9 cellular contexts compared by ENCODE assay signal in genomic region chr9:38417003-38417965, GRCh38. TPM values are rescaled to one million over a fixed set of nuclear protein-coding genes. Genes with fewer than 3 reads are reported as not detected.
A peak's percentile ranks its signal among the peaks of the same experiment; 100 is the strongest.
DNase-seq lines count a peak whose midpoint lies in the region; TF ChIP-seq lines count a peak whose summit lies in the region.
"Had no signal": no experiment of that assay in that cellular context is flagged by ENCODE, and none has a peak within 500 bp of the region (broad histone marks: within the 10 kb centered on the region; RNA-seq: fewer than 3 reads in every experiment).

No MANE protein-coding gene starts in this region.

- no peak overlapping the region for H3K27ac Mint-ChIP-seq in type B pancreatic cell

- H3K9me3 ChIP-seq in hepatocyte (ENCODE audit: low read depth), result no peaks in the 10 kb centered on the region

- WGBS in hepatocyte (ENCODE audit: low lambda C conversion rate, missing lambda C conversion rate), result 70% methylated on average over 8 of the region's 8 CpGs

- TF ChIP-seq CTCF in VCaP (conservative IDR thresholded peaks at IDR 0.05) (peak; percentile 69), hepatocyte (IDR thresholded peaks at IDR 0.05; ENCODE audit: poor library complexity) (peak; percentile 40), type B pancreatic cell (conservative IDR thresholded peaks at IDR 0.05) (peak; percentile 80)

- H3K4me3 Mint-ChIP-seq in type B pancreatic cell, result no peak overlapping the region
- H3K4me3 Mint-ChIP-seq: naive B cell had no signal

- no peak overlapping the region for H2AFZ ChIP-seq in hepatocyte

- H3K9me2 ChIP-seq in hepatocyte (replicated peaks; ENCODE audit: insufficient read depth), result no peaks in the 10 kb centered on the region

- H3K79me2 ChIP-seq in hepatocyte, result no peaks in the 10 kb centered on the region

- no peaks in the 10 kb centered on the region for H3K9me3 Mint-ChIP-seq in type B pancreatic cell

- H3K36me3 Mint-ChIP-seq in type B pancreatic cell, result no peaks in the 10 kb centered on the region
- H3K36me3 Mint-ChIP-seq: naive B cell had no signal

- peaks cover 20% of the 10 kb centered on the region for H3K4me1 Mint-ChIP-seq in type B pancreatic cell (ENCODE audit: unreplicated experiment)
- H3K4me1 Mint-ChIP-seq: naive B cell had no signal

- DNase-seq in NCI-H526 (lab: John Stamatoyannopoulos, UW), result peak; percentile 17 to 47
- no peak for DNase-seq in NCI-H526 treated with DMSO at 0.1 percent for 48 hours (lab: John Stamatoyannopoulos, UW)
- peak; percentile 50 for DNase-seq in HuH-7 (ENCODE audit: low spot score)
- no peak for DNase-seq in hepatocyte (ENCODE audit: low spot score)
- DNase-seq in type B pancreatic cell (ENCODE audit: extremely low spot score, unreplicated experiment), result no peak
- no peak for DNase-seq in HK-2 (ENCODE audit: unreplicated experiment)
- DNase-seq in HPDE6-E6E7 (ENCODE audit: extremely low spot score), result no peak
- DNase-seq: naive B cell had no signal

- no peaks in the 10 kb centered on the region for H3K4me1 ChIP-seq in hepatocyte (ENCODE audit: insufficient read depth)

- H3K27ac ChIP-seq in VCaP (no peak overlapping the region), hepatocyte (no peak overlapping the region)

- H3K27me3 Mint-ChIP-seq in type B pancreatic cell, result peaks cover 52% of the 10 kb centered on the region

- H3K4me3 ChIP-seq in hepatocyte, result no peak overlapping the region

- no peaks in the 10 kb centered on the region for H4K20me1 ChIP-seq in hepatocyte (ENCODE audit: insufficient read depth, poor library complexity, severe bottlenecking)

- peaks cover 22% of the 10 kb centered on the region for H3K27me3 ChIP-seq in hepatocyte

- H3K36me3 ChIP-seq in hepatocyte (replicated peaks; ENCODE audit: insufficient read depth, low read depth), result no peaks in the 10 kb centered on the region

- H3K4me2 ChIP-seq in hepatocyte, result no peak overlapping the region

RNA-seq across cellular contexts. Expression of gene IGFBPL1, which starts 7.0 kb away (rescaled TPM):
- total RNA-seq in hepatocyte (4.0 and 9.8 TPM in 2 replicates), type B pancreatic cell (ENCODE audit: low replicate concordance) (9.7 and 26.7 TPM in 2 replicates)
- 2.5 and 6.4 TPM in 2 replicates for polyA plus RNA-seq in hepatocyte

RNA-seq across cellular contexts. Expression of gene ALDH1B1, which starts 24.8 kb away (rescaled TPM):
- total RNA-seq in hepatocyte (40.5 and 45.8 TPM in 2 replicates), type B pancreatic cell (ENCODE audit: low replicate concordance) (13.3 and 29.1 TPM in 2 replicates)
- polyA plus RNA-seq in hepatocyte, result 21.5 and 30.9 TPM in 2 replicates

Comparison
In these comparisons a context has a peak if more than half of its experiments do, and no peak if none do; other contexts are left out.
1. DNase-seq: peak in NCI-H526 (2 of 2) and HuH-7 (single experiment); none in NCI-H526 treated with DMSO at 0.1 percent for 48 hours (single experiment), hepatocyte (single experiment), type B pancreatic cell (single experiment), HK-2 (single experiment) and HPDE6-E6E7 (single experiment).
2. Peak in every context shown above with its lines, with median percentiles within 50 percentile points of each other: CTCF ChIP-seq.